In the genomic region with DNA sequence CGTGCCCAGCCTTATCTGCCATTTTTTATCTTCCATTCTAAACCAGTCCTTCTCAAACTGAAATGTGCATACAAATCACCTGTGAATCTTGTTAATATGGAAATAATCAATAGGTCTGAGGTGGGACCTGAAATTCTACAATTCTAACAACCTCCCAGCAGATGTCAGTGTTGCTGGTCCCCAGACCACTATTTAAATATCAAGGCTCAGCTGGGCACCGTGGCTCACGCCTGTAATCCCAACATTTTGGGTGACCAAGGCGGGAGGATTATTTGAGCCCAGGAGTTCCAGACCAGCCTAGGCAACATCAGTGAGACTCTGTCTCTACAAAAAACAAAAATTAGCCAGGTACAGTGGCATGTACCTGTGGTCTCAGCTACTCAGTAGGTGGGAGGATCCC, we compare ENCODE assay signal across 9 cellular contexts. TPM values are rescaled to one million over a fixed set of nuclear protein-coding genes. Genes with fewer than 3 reads are reported as not detected.
A peak's percentile ranks its signal among the peaks of the same experiment; 100 is the strongest.
DNase-seq lines count a peak whose midpoint lies in the region; ATAC-seq and TF ChIP-seq lines count a peak whose summit lies in the region.
"Had no signal": no experiment of that assay in that cellular context is flagged by ENCODE, and none has a peak within 500 bp of the region (broad histone marks: within the 10 kb centered on the region; RNA-seq: fewer than 3 reads in every experiment).

No MANE protein-coding gene starts in this region.

- intact Hi-C loops in dorsolateral prefrontal cortex (cut with DNase I) = loop anchor here in 1 of 2 donors (10.0 kb wide), 1 partner anchor 251 kb away; no protein-coding TSS in a partner anchor
- intact Hi-C loops in activated T-helper 2 cell treated with anti-CD3 and anti-CD28 coated beads, Interferon-gamma antibody, Interleukin-2, Interleukin-4, amounts not matched to agents 10 μg/mL and 5 μg/mL and 100 μg/mL, durations not matched to agents 14 hours and 24 hours and 36 hours (cut with micrococcal nuclease) = no loop called here

- H3K27me3 Mint-ChIP-seq in activated T-helper 2 cell treated with anti-CD3 and anti-CD28 coated beads, Interferon-gamma antibody, Interleukin-2, Interleukin-4, amounts not matched to agents 10 μg/mL and 5 μg/mL and 100 μg/mL, durations not matched to agents 14 hours and 24 hours and 36 hours (ENCODE audit: low read depth) = peaks cover 5% of the 10 kb centered on the region

- no peak overlapping the region for H3K4me3 Mint-ChIP-seq in activated T-helper 2 cell treated with anti-CD3 and anti-CD28 coated beads, Interferon-gamma antibody, Interleukin-2, Interleukin-4, amounts not matched to agents 10 μg/mL and 5 μg/mL and 100 μg/mL, durations not matched to agents 14 hours and 24 hours and 36 hours (ENCODE audit: low read depth)

- H3K27ac ChIP-seq in dorsolateral prefrontal cortex = no peak overlapping the region
- H3K27ac ChIP-seq: pancreas had no signal

- no peaks in the 10 kb centered on the region for H3K9me3 Mint-ChIP-seq in activated T-helper 2 cell treated with anti-CD3 and anti-CD28 coated beads, Interferon-gamma antibody, Interleukin-2, Interleukin-4, amounts not matched to agents 10 μg/mL and 5 μg/mL and 100 μg/mL, durations not matched to agents 14 hours and 24 hours and 36 hours

- DNase-seq in stimulated activated CD4-positive, alpha-beta T cell treated with anti-CD3 and anti-CD28 coated beads, Interleukin-15, amount 100 ng/mL, for 24 hours = peak; percentile 19
- DNase-seq in stimulated activated CD4-positive, alpha-beta T cell treated with anti-CD3 and anti-CD28 coated beads, Interleukin-12 subunit alpha, Interleukin-12 subunit beta, amount 100 ng/mL, for 4 hours = no peak
- DNase-seq in OCI-M1 (lab: John Stamatoyannopoulos, UW) = peak; percentile 62
- DNase-seq in dorsolateral prefrontal cortex = no peak
- peak; percentile 32 for DNase-seq in retina
- no peak for DNase-seq in activated T-helper 2 cell treated with anti-CD3 and anti-CD28 coated beads, Interferon-gamma antibody, Interleukin-2, Interleukin-4, amounts not matched to agents 10 μg/mL and 5 μg/mL and 100 μg/mL, durations not matched to agents 14 hours and 24 hours and 36 hours (ENCODE audit: low spot score)
- DNase-seq in NCI-H187 (lab: John Stamatoyannopoulos, UW) = no peak

- no peak overlapping the region for H3K4me3 ChIP-seq in dorsolateral prefrontal cortex
- H3K4me3 ChIP-seq: pancreas had no signal

- H3K36me3 Mint-ChIP-seq in activated T-helper 2 cell treated with anti-CD3 and anti-CD28 coated beads, Interferon-gamma antibody, Interleukin-2, Interleukin-4, amounts not matched to agents 10 μg/mL and 5 μg/mL and 100 μg/mL, durations not matched to agents 14 hours and 24 hours and 36 hours (ENCODE audit: low read depth) = no peaks in the 10 kb centered on the region

- H3K27ac Mint-ChIP-seq in activated T-helper 2 cell treated with anti-CD3 and anti-CD28 coated beads, Interferon-gamma antibody, Interleukin-2, Interleukin-4, amounts not matched to agents 10 μg/mL and 5 μg/mL and 100 μg/mL, durations not matched to agents 14 hours and 24 hours and 36 hours = no peak overlapping the region

- peak in 51 of 56 donors; percentile 11 to 67 (median 38) for TF ChIP-seq CTCF in dorsolateral prefrontal cortex (IDR thresholded peaks at IDR 0.05 in 54 of 56, conservative IDR thresholded peaks at IDR 0.05 in 2 of 56; ENCODE audit: low read depth in 1 of 56, partially characterized antibody in 56 of 56)

- H3K27me3 ChIP-seq in dorsolateral prefrontal cortex = no peaks in the 10 kb centered on the region
- H3K27me3 ChIP-seq: pancreas had no signal

- H3K4me1 Mint-ChIP-seq in activated T-helper 2 cell treated with anti-CD3 and anti-CD28 coated beads, Interferon-gamma antibody, Interleukin-2, Interleukin-4, amounts not matched to agents 10 μg/mL and 5 μg/mL and 100 μg/mL, durations not matched to agents 14 hours and 24 hours and 36 hours (ENCODE audit: low read depth) = peaks cover 4% of the 10 kb centered on the region

- no peak for ATAC-seq in GM21423 (IDR thresholded peaks at IDR 0.05; ENCODE audit: unreplicated experiment)
- ATAC-seq: pancreas had no signal

RNA-seq across cellular contexts. Expression of a gene that starts 4.1 kb away (rescaled TPM):
- total RNA-seq in dorsolateral prefrontal cortex = 1 to 10 TPM in 119 of 120 experiments, under 1 TPM in 1; 0.97 to 5.3 (median 3.0) TPM
- 1.5 and 1.6 TPM in 2 replicates for total RNA-seq in activated T-helper 2 cell treated with anti-CD3 and anti-CD28 coated beads, Interferon-gamma antibody, Interleukin-2, Interleukin-4, amounts not matched to agents 10 μg/mL and 5 μg/mL and 100 μg/mL, durations not matched to agents 14 hours and 24 hours and 36 hours

RNA-seq across cellular contexts. Expression of a gene that starts 44.1 kb away (rescaled TPM):
- total RNA-seq in dorsolateral prefrontal cortex = 100 to 1,000 TPM in 25 of 120 experiments, 10 to 100 TPM in 95; 64.4 to 134 (median 84.8) TPM
- 75.0 and 75.9 TPM in 2 replicates for total RNA-seq in activated T-helper 2 cell treated with anti-CD3 and anti-CD28 coated beads, Interferon-gamma antibody, Interleukin-2, Interleukin-4, amounts not matched to agents 10 μg/mL and 5 μg/mL and 100 μg/mL, durations not matched to agents 14 hours and 24 hours and 36 hours

RNA-seq across cellular contexts. Expression of a gene that starts 44.8 kb away (rescaled TPM):
- total RNA-seq in dorsolateral prefrontal cortex = 10 to 100 TPM in 7 of 120 experiments, 1 to 10 TPM in 112, under 1 TPM in 1; 0.87 to 31.6 (median 3.9) TPM
- not detected in 2 replicates for total RNA-seq in activated T-helper 2 cell treated with anti-CD3 and anti-CD28 coated beads, Interferon-gamma antibody, Interleukin-2, Interleukin-4, amounts not matched to agents 10 μg/mL and 5 μg/mL and 100 μg/mL, durations not matched to agents 14 hours and 24 hours and 36 hours

Comparison
In these comparisons a context has a peak if more than half of its experiments do, and no peak if none do; other contexts are left out.
1. DNase-seq: peak in stimulated activated CD4-positive, alpha-beta T cell treated with anti-CD3 and anti-CD28 coated beads, Interleukin-15, amount 100 ng/mL, for 24 hours (single experiment), OCI-M1 (single experiment) and retina (single experiment); none in stimulated activated CD4-positive, alpha-beta T cell treated with anti-CD3 and anti-CD28 coated beads, Interleukin-12 subunit alpha, Interleukin-12 subunit beta, amount 100 ng/mL, for 4 hours (single experiment), dorsolateral prefrontal cortex (0 of 10), activated T-helper 2 cell treated with anti-CD3 and anti-CD28 coated beads, Interferon-gamma antibody, Interleukin-2, Interleukin-4, amounts not matched to agents 10 μg/mL and 5 μg/mL and 100 μg/mL, durations not matched to agents 14 hours and 24 hours and 36 hours (single experiment) and NCI-H187 (0 of 2).